ENCODE assay signal across 17 cellular contexts in the genomic region with DNA sequence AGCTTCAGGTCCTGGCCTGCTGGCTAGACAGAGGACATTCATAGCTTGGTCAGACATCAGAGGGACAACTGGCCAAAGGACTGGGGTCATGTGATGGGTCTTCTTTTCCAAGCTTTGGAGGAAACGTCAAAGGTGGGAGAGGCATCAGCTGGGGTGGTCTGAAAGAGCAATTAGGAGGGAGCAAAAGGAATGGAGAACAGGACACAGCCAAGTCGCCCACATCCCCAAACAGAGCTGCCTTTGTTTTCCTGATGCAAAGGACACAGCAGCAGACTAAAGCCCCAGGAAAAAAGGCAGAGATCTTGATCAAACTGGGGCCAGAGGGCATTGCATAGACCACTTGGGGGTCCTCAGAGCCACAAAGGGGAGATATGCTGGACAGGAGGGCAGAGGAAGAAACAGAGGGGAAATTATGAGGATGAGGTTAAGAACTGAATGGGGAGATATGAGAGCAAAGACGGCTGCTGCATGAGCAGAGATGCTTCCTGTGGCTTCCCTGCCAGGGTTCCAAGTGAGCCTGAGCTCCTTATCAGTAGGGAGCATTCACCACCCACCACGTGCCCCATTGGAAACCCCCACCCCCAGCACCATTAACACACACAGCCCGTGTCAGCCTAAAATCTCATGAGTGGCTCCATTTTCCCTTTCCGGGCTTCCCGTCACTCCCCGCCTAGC.
"Had no signal": no experiment of that assay in that cellular context is flagged by ENCODE, and none has a peak within 500 bp of the region (broad histone marks: within the 10 kb centered on the region; RNA-seq: fewer than 3 reads in every experiment).

No MANE protein-coding gene starts in this region.

- H3K36me3 ChIP-seq: adrenal gland, breast epithelium, thoracic aorta had no signal

- H3K27me3 ChIP-seq: adrenal gland, breast epithelium, upper lobe of left lung had no signal

- H3K27ac Mint-ChIP-seq: activated naive CD4-positive, alpha-beta T cell treated with anti-CD3 and anti-CD28 coated beads, Interleukin-2, amount 50 U/mL, for 24 hours; natural killer cell; stimulated activated naive B cell treated with anti-CD40 and anti-IgM and Interleukin-4, amounts not matched to agents 10 μg/mL and 1 μg/mL and 100 μg/mL, for 72 hours; T-helper 2 cell treated with Interferon-gamma antibody and Interleukin-4, amounts not matched to agents 5 μg/mL and 100 μg/mL, for 36 hours had no signal

- ATAC-seq: left cardiac atrium; stimulated activated naive B cell treated with anti-CD40 and anti-IgM and Interleukin-4, amounts not matched to agents 10 μg/mL and 1 μg/mL and 100 μg/mL, for 72 hours had no signal

- H3K4me1 ChIP-seq: adrenal gland, breast epithelium, upper lobe of left lung had no signal

- H3K4me3 Mint-ChIP-seq: activated naive CD4-positive, alpha-beta T cell treated with anti-CD3 and anti-CD28 coated beads, Interleukin-2, amount 50 U/mL, for 24 hours; natural killer cell; stimulated activated naive B cell treated with anti-CD40 and anti-IgM and Interleukin-4, amounts not matched to agents 10 μg/mL and 1 μg/mL and 100 μg/mL, for 72 hours; T-helper 2 cell treated with Interferon-gamma antibody and Interleukin-4, amounts not matched to agents 5 μg/mL and 100 μg/mL, for 36 hours had no signal

- DNase-seq: activated CD4-positive, alpha-beta T cell treated with anti-CD3 and anti-CD28 coated beads for 1 hour; activated CD4-positive, alpha-beta T cell treated with anti-CD3 and anti-CD28 coated beads, Interleukin-2, amount 50 U/mL, for 4 hours; activated gamma-delta T cell; adrenal gland; erythroblast; left cardiac atrium; mesendoderm; natural killer cell; posterior cingulate gyrus; stimulated activated naive B cell treated with anti-CD40 and anti-IgM and Interleukin-4, amounts not matched to agents 10 μg/mL and 1 μg/mL and 100 μg/mL, for 72 hours; upper lobe of left lung had no signal

- H3K27ac ChIP-seq: adrenal gland, breast epithelium, coronary artery, thoracic aorta, upper lobe of left lung, VCaP had no signal

- H3K36me3 Mint-ChIP-seq: activated naive CD4-positive, alpha-beta T cell treated with anti-CD3 and anti-CD28 coated beads, Interleukin-2, amount 50 U/mL, for 24 hours; natural killer cell; stimulated activated naive B cell treated with anti-CD40 and anti-IgM and Interleukin-4, amounts not matched to agents 10 μg/mL and 1 μg/mL and 100 μg/mL, for 72 hours had no signal

- H3K9me3 ChIP-seq: adrenal gland, breast epithelium, thoracic aorta, upper lobe of left lung had no signal

- H3K4me3 ChIP-seq: adrenal gland, breast epithelium, coronary artery, thoracic aorta, upper lobe of left lung had no signal

- H3K9me3 Mint-ChIP-seq: activated naive CD4-positive, alpha-beta T cell treated with anti-CD3 and anti-CD28 coated beads, Interleukin-2, amount 50 U/mL, for 24 hours; natural killer cell; stimulated activated naive B cell treated with anti-CD40 and anti-IgM and Interleukin-4, amounts not matched to agents 10 μg/mL and 1 μg/mL and 100 μg/mL, for 72 hours; T-helper 2 cell treated with Interferon-gamma antibody and Interleukin-4, amounts not matched to agents 5 μg/mL and 100 μg/mL, for 36 hours had no signal
